ENCODE assay signal across 8 cellular contexts in genomic region chr10:12902135-12902572, GRCh38.
DNase-seq lines count a peak whose midpoint lies in the region; ATAC-seq and TF ChIP-seq lines count a peak whose summit lies in the region.

No MANE protein-coding gene starts in this region.

- H2BK15ac ChIP-seq in neuronal stem cell (ENCODE audit: low read length), result no peak overlapping the region

- H3K9me3 Mint-ChIP-seq in activated CD4-positive, alpha-beta memory T cell treated with anti-CD3 and anti-CD28 coated beads, Interleukin-2, amount 10 ng/mL, durations not matched to agents 7 days and 5 days, result no peaks in the 10 kb centered on the region

- intact Hi-C loops in vagina (cut with DNase I), result loop anchor here (10.0 kb wide), 2 partner anchors 117 to 177 kb away; no protein-coding TSS in a partner anchor

- H2AFZ ChIP-seq in neuronal stem cell (ENCODE audit: low read length), result no peak overlapping the region

- peaks cover 4% of the 10 kb centered on the region for H3K27me3 Mint-ChIP-seq in activated CD4-positive, alpha-beta memory T cell treated with anti-CD3 and anti-CD28 coated beads, Interleukin-2, amount 10 ng/mL, durations not matched to agents 7 days and 5 days

- H3K27ac ChIP-seq in neuronal stem cell (replicated peaks; ENCODE audit: low read length) (no peak overlapping the region), vagina (no peak overlapping the region)

- H3K9ac ChIP-seq in neuronal stem cell (ENCODE audit: low read depth, low read length, poor library complexity), result no peak overlapping the region

- H3K18ac ChIP-seq in neuronal stem cell (ENCODE audit: low read length), result no peak overlapping the region

- H3K4ac ChIP-seq in neuronal stem cell (ENCODE audit: low read length), result no peak overlapping the region

- no peaks in the 10 kb centered on the region for H3K27me3 ChIP-seq in neuronal stem cell (ENCODE audit: control insufficient read depth in 3 of 3, insufficient read depth in 3 of 3, low read depth in 1 of 3, low read length in 3 of 3)
- no peaks in the 10 kb centered on the region for H3K27me3 ChIP-seq in vagina

- no peak for TF ChIP-seq POLR2A in vagina (IDR thresholded peaks at IDR 0.05)

- H3K9me3 ChIP-seq in neuronal stem cell (replicated peaks in 1 of 2; ENCODE audit: control insufficient read depth in 2 of 2, insufficient read depth in 1 of 2, low read depth in 1 of 2, low read length in 2 of 2) (no peaks in the 10 kb centered on the region), vagina (no peaks in the 10 kb centered on the region)

- H3K4me2 ChIP-seq in neuronal stem cell (ENCODE audit: insufficient read depth, low read length, poor library complexity, severe bottlenecking), result no peak overlapping the region

- no peak overlapping the region for H3K4me3 Mint-ChIP-seq in activated CD4-positive, alpha-beta memory T cell treated with anti-CD3 and anti-CD28 coated beads, Interleukin-2, amount 10 ng/mL, durations not matched to agents 7 days and 5 days

- no peaks in the 10 kb centered on the region for H3K4me1 Mint-ChIP-seq in activated CD4-positive, alpha-beta memory T cell treated with anti-CD3 and anti-CD28 coated beads, Interleukin-2, amount 10 ng/mL, durations not matched to agents 7 days and 5 days

- H3K36me3 Mint-ChIP-seq in activated CD4-positive, alpha-beta memory T cell treated with anti-CD3 and anti-CD28 coated beads, Interleukin-2, amount 10 ng/mL, durations not matched to agents 7 days and 5 days (ENCODE audit: low read depth), result no peaks in the 10 kb centered on the region

- H2BK12ac ChIP-seq in neuronal stem cell (ENCODE audit: low read length), result no peak overlapping the region

- peak; percentile 77 for TF ChIP-seq CTCF in GM12873 (IDR thresholded peaks at IDR 0.05; ENCODE audit: insufficient read depth, low read depth, low read length, missing control alignments)
- peak; percentile 39 to 78 (median 43) for TF ChIP-seq CTCF in vagina (IDR thresholded peaks at IDR 0.05)

- ATAC-seq in esophagus mucosa (peak; percentile 32), GM18870 (IDR thresholded peaks at IDR 0.05; ENCODE audit: unreplicated experiment) (no peak)

- no peak overlapping the region for H3K14ac ChIP-seq in neuronal stem cell (ENCODE audit: low read length)

- peaks cover 0 to 4% of the 10 kb centered on the region in 2 donors for H3K4me1 ChIP-seq in neuronal stem cell (ENCODE audit: control insufficient read depth in 2 of 2, insufficient read depth in 1 of 2, low read depth in 1 of 2, low read length in 2 of 2)
- peaks cover 12% of the 10 kb centered on the region for H3K4me1 ChIP-seq in vagina

- POLR2A ChIA-PET in activated CD4-positive, alpha-beta memory T cell treated with anti-CD3 and anti-CD28 coated beads, Interleukin-2, amount 10 ng/mL, durations not matched to agents 7 days and 5 days (lab: Charles Lee), result interaction anchor here (1.3 kb wide), 1 partner anchor 195 kb away, joined by 3 read pairs; no protein-coding TSS in a partner anchor

- no peak overlapping the region for H2AK5ac ChIP-seq in neuronal stem cell (ENCODE audit: low read depth, low read length)

- H3K36me3 ChIP-seq in neuronal stem cell (replicated peaks in 1 of 2; ENCODE audit: control insufficient read depth in 2 of 2, insufficient read depth in 2 of 2, low read length in 2 of 2) (no peaks in the 10 kb centered on the region), vagina (no peaks in the 10 kb centered on the region)

- H4K8ac ChIP-seq in neuronal stem cell (ENCODE audit: low read depth, low read length), result no peak overlapping the region

- no peak overlapping the region for H2BK5ac ChIP-seq in neuronal stem cell (ENCODE audit: low read length)

- H3K4me3 ChIP-seq in neuronal stem cell (ENCODE audit: low read length in 2 of 2), result no peak overlapping the region
- no peak overlapping the region for H3K4me3 ChIP-seq in vagina

- no peak overlapping the region for H2BK120ac ChIP-seq in neuronal stem cell (ENCODE audit: low read depth, low read length)

- DNase-seq in AG08395 (ENCODE audit: low spot score) (peak; percentile 70), NCI-H2171 treated with DMSO at 0.1 percent for 48 hours (lab: John Stamatoyannopoulos, UW) (peak; percentile 43), neuronal stem cell (ENCODE audit: low spot score) (peak; percentile 72), vagina (ENCODE audit: extremely low spot score in 2 of 2) (peak in 1 of 2 donors; percentile 79)
- DNase-seq in activated CD4-positive, alpha-beta memory T cell treated with anti-CD3 and anti-CD28 coated beads, Interleukin-2, amount 10 ng/mL, durations not matched to agents 7 days and 5 days, result peak; percentile 43

- CTCF ChIA-PET in activated CD4-positive, alpha-beta memory T cell treated with anti-CD3 and anti-CD28 coated beads, Interleukin-2, amount 10 ng/mL, durations not matched to agents 7 days and 5 days (lab: Charles Lee), result interaction anchor here (0.6 to 2.5 kb wide), 11 partner anchors 9 to 687 kb away, joined by 3 to 16 read pairs (median 4); no protein-coding TSS in a partner anchor

- H3K27ac Mint-ChIP-seq in activated CD4-positive, alpha-beta memory T cell treated with anti-CD3 and anti-CD28 coated beads, Interleukin-2, amount 10 ng/mL, durations not matched to agents 7 days and 5 days, result no peak overlapping the region

- WGBS in neuronal stem cell (ENCODE audit: extremely low coverage in 2 of 2, insufficient read length in 2 of 2, insufficient replicate concordance in 1 of 2), 2 donors, result no CpG with 5 or more reads among the region's 2 CpGs

- no peak overlapping the region for H4K91ac ChIP-seq in neuronal stem cell (ENCODE audit: low read depth, low read length, poor library complexity)

- H3K79me1 ChIP-seq in neuronal stem cell (ENCODE audit: low read depth, low read length), result no peaks in the 10 kb centered on the region

- H3K23ac ChIP-seq in neuronal stem cell (ENCODE audit: low read depth, low read length, poor library complexity), result no peak overlapping the region
